Comparison of ENCODE assay signal across 11 cellular contexts in the genomic region with DNA sequence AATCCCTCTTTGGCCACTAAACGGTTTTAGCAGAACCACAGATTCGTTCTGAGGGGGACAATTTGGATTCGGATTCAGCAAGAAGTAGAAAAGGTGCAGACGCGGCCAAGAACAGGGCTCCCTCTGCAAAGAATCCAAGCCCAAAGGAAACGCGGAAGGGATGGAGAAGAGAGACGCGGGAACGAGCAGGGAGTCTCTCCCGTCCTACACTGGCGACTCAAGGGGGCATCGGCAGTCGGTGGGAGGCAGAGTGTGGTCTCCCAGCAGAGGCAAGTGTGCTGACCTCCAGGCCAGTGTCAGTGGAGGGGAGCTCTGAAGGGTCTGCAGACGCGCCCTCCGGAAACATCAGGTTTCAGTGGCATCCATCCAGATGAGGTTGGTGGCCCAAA. TPM values are rescaled to one million over a fixed set of nuclear protein-coding genes. Genes with fewer than 3 reads are reported as not detected.
A peak's percentile ranks its signal among the peaks of the same experiment; 100 is the strongest.
DNase-seq lines count a peak whose midpoint lies in the region; ATAC-seq and TF ChIP-seq lines count a peak whose summit lies in the region.
"Had no signal": no experiment of that assay in that cellular context is flagged by ENCODE, and none has a peak within 500 bp of the region (broad histone marks: within the 10 kb centered on the region; RNA-seq: fewer than 3 reads in every experiment).

No MANE protein-coding gene starts in this region.

- TF ChIP-seq CTCF in GM20000 (IDR thresholded peaks at IDR 0.05; ENCODE audit: extremely low read depth, missing control alignments) = no peak

- H3K4me3 Mint-ChIP-seq in activated CD8-positive, alpha-beta memory T cell treated with anti-CD3 and anti-CD28 coated beads, Interleukin-2, amount 10 ng/mL, durations not matched to agents 7 days and 5 days = peak overlapping the region; percentile 55
- H3K4me3 Mint-ChIP-seq in activated T-helper 17 cell treated with anti-CD3 and anti-CD28 coated beads, Interleukin-2, amount 50 U/mL, for 72 hours = peak overlapping the region; percentile 68
- peak overlapping the region; percentile 82 to 88 (median 85) for H3K4me3 Mint-ChIP-seq in immature natural killer cell

- no peak for ATAC-seq in activated CD8-positive, alpha-beta memory T cell treated with anti-CD3 and anti-CD28 coated beads, Interleukin-2, amount 10 ng/mL, durations not matched to agents 7 days and 5 days
- ATAC-seq in activated T-helper 17 cell treated with anti-CD3 and anti-CD28 coated beads, Interleukin-2, amount 50 U/mL, for 72 hours (replicated peaks) = no peak
- ATAC-seq in SK-N-SH treated with all-trans-retinoic acid at 6 μM for 48 hours = no peak

- no peak overlapping the region for H3K27ac Mint-ChIP-seq in activated CD8-positive, alpha-beta memory T cell treated with anti-CD3 and anti-CD28 coated beads, Interleukin-2, amount 10 ng/mL, durations not matched to agents 7 days and 5 days
- H3K27ac Mint-ChIP-seq in activated T-helper 17 cell treated with anti-CD3 and anti-CD28 coated beads, Interleukin-2, amount 50 U/mL, for 72 hours = no peak overlapping the region
- peak overlapping the region in 4 of 6 donors; percentile 11 to 50 (median 38) for H3K27ac Mint-ChIP-seq in immature natural killer cell

- no peak overlapping the region for H3K27ac ChIP-seq in stomach smooth muscle (ENCODE audit: low read length)
- H3K27ac ChIP-seq: C4-2B, neutrophil, SK-N-MC had no signal

- no peaks in the 10 kb centered on the region for H3K36me3 ChIP-seq in stomach smooth muscle (ENCODE audit: control insufficient read depth in 2 of 2, insufficient read depth in 2 of 2, low read length in 2 of 2)
- H3K36me3 ChIP-seq: neutrophil had no signal

- H3K4me1 Mint-ChIP-seq in activated CD8-positive, alpha-beta memory T cell treated with anti-CD3 and anti-CD28 coated beads, Interleukin-2, amount 10 ng/mL, durations not matched to agents 7 days and 5 days = peaks cover 45% of the 10 kb centered on the region
- H3K4me1 Mint-ChIP-seq in activated T-helper 17 cell treated with anti-CD3 and anti-CD28 coated beads, Interleukin-2, amount 50 U/mL, for 72 hours = peaks cover 12% of the 10 kb centered on the region
- H3K4me1 Mint-ChIP-seq in immature natural killer cell = peaks cover 48 to 49% of the 10 kb centered on the region in 2 donors

- peak overlapping the region; percentile 40 to 52 for H3K4me3 ChIP-seq in stomach smooth muscle (ENCODE audit: low read length in 2 of 2)
- H3K4me3 ChIP-seq: SK-N-MC had no signal

- peaks cover 1% of the 10 kb centered on the region for H3K36me3 Mint-ChIP-seq in activated CD8-positive, alpha-beta memory T cell treated with anti-CD3 and anti-CD28 coated beads, Interleukin-2, amount 10 ng/mL, durations not matched to agents 7 days and 5 days
- peaks cover 8% of the 10 kb centered on the region for H3K36me3 Mint-ChIP-seq in activated T-helper 17 cell treated with anti-CD3 and anti-CD28 coated beads, Interleukin-2, amount 50 U/mL, for 72 hours (ENCODE audit: low read depth)
- no peaks in the 10 kb centered on the region for H3K36me3 Mint-ChIP-seq in immature natural killer cell

- peaks cover 14% of the 10 kb centered on the region for H3K4me1 ChIP-seq in stomach smooth muscle (ENCODE audit: control insufficient read depth, insufficient read depth, low read length)

- CTCF ChIA-PET in activated CD8-positive, alpha-beta memory T cell treated with anti-CD3 and anti-CD28 coated beads, Interleukin-2, amount 10 ng/mL, durations not matched to agents 7 days and 5 days (lab: Charles Lee) = interaction anchor here (1.0 kb wide), 1 partner anchor 59 kb away, joined by 3 read pairs; no protein-coding TSS in a partner anchor

- DNase-seq in activated CD8-positive, alpha-beta memory T cell treated with anti-CD3 and anti-CD28 coated beads, Interleukin-2, amount 10 ng/mL, durations not matched to agents 7 days and 5 days = no peak
- DNase-seq in activated CD8-positive, alpha-beta memory T cell treated with anti-CD3 and anti-CD28 coated beads for 24 hours = no peak
- DNase-seq in immature natural killer cell (no peak), NCI-H1694 (lab: John Stamatoyannopoulos, UW) (no peak), GM20000 (ENCODE audit: low spot score) (no peak)

- peaks cover 84% of the 10 kb centered on the region for H3K27me3 Mint-ChIP-seq in activated CD8-positive, alpha-beta memory T cell treated with anti-CD3 and anti-CD28 coated beads, Interleukin-2, amount 10 ng/mL, durations not matched to agents 7 days and 5 days
- peaks cover 48% of the 10 kb centered on the region for H3K27me3 Mint-ChIP-seq in activated T-helper 17 cell treated with anti-CD3 and anti-CD28 coated beads, Interleukin-2, amount 50 U/mL, for 72 hours
- H3K27me3 Mint-ChIP-seq in immature natural killer cell (ENCODE audit: low read depth in 3 of 3) = peaks cover 11 to 25% (median 14%) of the 10 kb centered on the region in 3 donors

- no peak overlapping the region for H3K9ac ChIP-seq in stomach smooth muscle (ENCODE audit: low read length in 2 of 2)

- H3K9me3 Mint-ChIP-seq in activated CD8-positive, alpha-beta memory T cell treated with anti-CD3 and anti-CD28 coated beads, Interleukin-2, amount 10 ng/mL, durations not matched to agents 7 days and 5 days (ENCODE audit: low read depth) = no peaks in the 10 kb centered on the region
- H3K9me3 Mint-ChIP-seq in activated T-helper 17 cell treated with anti-CD3 and anti-CD28 coated beads, Interleukin-2, amount 50 U/mL, for 72 hours = no peaks in the 10 kb centered on the region
- peaks cover 0 to 1% (median 0%) of the 10 kb centered on the region in 6 donors for H3K9me3 Mint-ChIP-seq in immature natural killer cell

- no peaks in the 10 kb centered on the region for H3K9me3 ChIP-seq in stomach smooth muscle (ENCODE audit: control insufficient read depth in 2 of 2, low read length in 2 of 2)
- H3K9me3 ChIP-seq: neutrophil had no signal

- H3K27me3 ChIP-seq in stomach smooth muscle (ENCODE audit: control insufficient read depth in 1 of 2, insufficient read depth in 2 of 2, low read length in 2 of 2) = peaks cover 40 to 53% of the 10 kb centered on the region in 2 donors

TF ChIP-seq in SK-N-SH treated with all-trans-retinoic acid at 6 μM for 48 hours, 23 proteins besides CTCF, POLR2A, EP300 and RAD21:
- TF ChIP-seq ZNF70 (CRISPR knock-in tag; IDR thresholded peaks at IDR 0.05) (no peak), ESRRG (CRISPR knock-in tag; IDR thresholded peaks at IDR 0.05) (no peak), PPARA (CRISPR knock-in tag; IDR thresholded peaks at IDR 0.05; ENCODE audit: borderline replicate concordance) (no peak)

RNA-seq across cellular contexts. Expression of gene TMEM163, which starts 1.1 kb away (rescaled TPM):
- 1 to 10 TPM; 2.1 to 2.3 TPM for total RNA-seq in activated CD8-positive, alpha-beta memory T cell treated with anti-CD3 and anti-CD28 coated beads, Interleukin-2, amount 10 ng/mL, durations not matched to agents 7 days and 5 days
- total RNA-seq in activated T-helper 17 cell treated with anti-CD3 and anti-CD28 coated beads, Interleukin-2, amount 50 U/mL, for 72 hours = 1 to 10 TPM in 1 of 2 donors, under 1 TPM in 1; 0.26 to 1.3 TPM
- 1 to 10 TPM; 1.1 to 5.2 (median 2.8) TPM for polyA plus RNA-seq in immature natural killer cell

Comparison
In these comparisons a context has a peak if more than half of its experiments do, and no peak if none do; other contexts are left out.
1. H3K27ac Mint-ChIP-seq: peak in immature natural killer cell (4 of 6); none in activated CD8-positive, alpha-beta memory T cell treated with anti-CD3 and anti-CD28 coated beads, Interleukin-2, amount 10 ng/mL, durations not matched to agents 7 days and 5 days (single experiment) and activated T-helper 17 cell treated with anti-CD3 and anti-CD28 coated beads, Interleukin-2, amount 50 U/mL, for 72 hours (single experiment).
2. Peak in every context shown above with its lines, with median percentiles within 50 percentile points of each other: H3K4me3 Mint-ChIP-seq.